In genomic region chr2:27323592-27324285, GRCh38 we compare ENCODE assay signal across 8 cellular contexts. TPM values are rescaled to one million over a fixed set of nuclear protein-coding genes. Genes with fewer than 3 reads are reported as not detected.
DNase-seq lines count a peak whose midpoint lies in the region; ATAC-seq and TF ChIP-seq lines count a peak whose summit lies in the region.

No MANE protein-coding gene starts in this region.

- no peak for ATAC-seq in activated T-cell treated with anti-CD3 and anti-CD28 coated beads, Interleukin-2, amount 50 U/mL, for 72 hours (replicated peaks in 1 of 2)
- no peak for ATAC-seq in GM18505 (IDR thresholded peaks at IDR 0.05; ENCODE audit: unreplicated experiment)

- peaks cover 18% of the 10 kb centered on the region for H3K4me1 ChIP-seq in suprapubic skin

- TF ChIP-seq POLR2A in suprapubic skin (IDR thresholded peaks at IDR 0.05) (no peak), GM18505 (IDR thresholded peaks at IDR 0.05; ENCODE audit: borderline replicate concordance, extremely low read depth, insufficient read depth, insufficient read length) (no peak)

- H3K4me3 ChIP-seq in suprapubic skin: peak overlapping the region; percentile 84

- H3K9me3 Mint-ChIP-seq in activated T-cell treated with anti-CD3 and anti-CD28 coated beads, Interleukin-2, amount 50 U/mL, for 72 hours: no peaks in the 10 kb centered on the region

- peaks cover 30% of the 10 kb centered on the region for H3K36me3 ChIP-seq in suprapubic skin

- peaks cover 23% of the 10 kb centered on the region for H3K4me1 Mint-ChIP-seq in activated T-cell treated with anti-CD3 and anti-CD28 coated beads, Interleukin-2, amount 50 U/mL, for 72 hours (ENCODE audit: low read depth)

- peak overlapping the region; percentile 97 for H3K27ac Mint-ChIP-seq in activated T-cell treated with anti-CD3 and anti-CD28 coated beads, Interleukin-2, amount 50 U/mL, for 72 hours

- no peaks in the 10 kb centered on the region for H3K9me3 ChIP-seq in suprapubic skin

- DNase-seq in activated T-cell treated with anti-CD3 and anti-CD28 coated beads, Interleukin-2, amount 50 U/mL, for 72 hours: no peak
- no peak for DNase-seq in activated T-cell treated with anti-CD3 and anti-CD28 coated beads, Interleukin-2, amount 50 U/mL, for 48 hours
- DNase-seq in amniotic epithelial cell (ENCODE audit: low read depth) (peak; percentile 24), suprapubic skin (ENCODE audit: low spot score in 2 of 2) (no peak), NAMALWA (ENCODE audit: low spot score) (no peak), HuH-7.5 (ENCODE audit: low spot score) (no peak)

- no peak for TF ChIP-seq EP300 in suprapubic skin (IDR thresholded peaks at IDR 0.05)

- 23% methylated on average over 5 of the region's 5 CpGs for WGBS in suprapubic skin

- H3K4me3 Mint-ChIP-seq in activated T-cell treated with anti-CD3 and anti-CD28 coated beads, Interleukin-2, amount 50 U/mL, for 72 hours: peak overlapping the region; percentile 95 to 99

- TF ChIP-seq CTCF in suprapubic skin (IDR thresholded peaks at IDR 0.05): no peak

- H3K27me3 Mint-ChIP-seq in activated T-cell treated with anti-CD3 and anti-CD28 coated beads, Interleukin-2, amount 50 U/mL, for 72 hours (ENCODE audit: low read depth): no peaks in the 10 kb centered on the region

- H3K36me3 Mint-ChIP-seq in activated T-cell treated with anti-CD3 and anti-CD28 coated beads, Interleukin-2, amount 50 U/mL, for 72 hours (ENCODE audit: insufficient read depth in 2 of 2): peaks cover 10 to 19% of the 10 kb centered on the region in 2 donors

- H3K27ac ChIP-seq in layer of hippocampus (ENCODE audit: low read depth, low read length): peak overlapping the region; percentile 94
- H3K27ac ChIP-seq in suprapubic skin: peak overlapping the region; percentile 90

- H3K27me3 ChIP-seq in layer of hippocampus (ENCODE audit: control insufficient read depth, insufficient read depth, low read length): no peaks in the 10 kb centered on the region
- H3K27me3 ChIP-seq in suprapubic skin: no peaks in the 10 kb centered on the region

RNA-seq across cellular contexts. Expression of gene MPV17, which starts 0.8 kb away (rescaled TPM):
- total RNA-seq in activated T-cell treated with anti-CD3 and anti-CD28 coated beads, Interleukin-2, amount 50 U/mL, for 72 hours: 10 to 100 TPM; 73.2 to 93.0 TPM
- total RNA-seq in suprapubic skin: 10 to 100 TPM; 51.8 to 87.5 (median 68.4) TPM

RNA-seq across cellular contexts. Expression of gene UCN, which starts 15.5 kb away (rescaled TPM):
- total RNA-seq in activated T-cell treated with anti-CD3 and anti-CD28 coated beads, Interleukin-2, amount 50 U/mL, for 72 hours: 1 to 10 TPM; 4.9 to 7.6 TPM
- 1 to 10 TPM in 2 of 4 donors, not detected in 2; 2.1 to 3.9 TPM for total RNA-seq in suprapubic skin

RNA-seq across cellular contexts. Expression of gene GTF3C2, which starts 32.8 kb away (rescaled TPM):
- total RNA-seq in activated T-cell treated with anti-CD3 and anti-CD28 coated beads, Interleukin-2, amount 50 U/mL, for 72 hours: 10 to 100 TPM; 56.6 to 58.7 TPM
- total RNA-seq in suprapubic skin: 100 to 1,000 TPM in 1 of 4 donors, 10 to 100 TPM in 3; 53.8 to 160 (median 75.9) TPM

RNA-seq across cellular contexts. Expression of gene TRIM54, which starts 41.5 kb away (rescaled TPM):
- total RNA-seq in activated T-cell treated with anti-CD3 and anti-CD28 coated beads, Interleukin-2, amount 50 U/mL, for 72 hours: under 1 TPM in 1 of 2 donors, not detected in 1; 0.36 TPM
- not detected for total RNA-seq in suprapubic skin

RNA-seq across cellular contexts. Expression of gene EIF2B4, which starts 46.4 kb away (rescaled TPM):
- total RNA-seq in activated T-cell treated with anti-CD3 and anti-CD28 coated beads, Interleukin-2, amount 50 U/mL, for 72 hours: 10 to 100 TPM; 30.0 to 42.7 TPM
- 10 to 100 TPM; 34.3 to 68.2 (median 48.5) TPM for total RNA-seq in suprapubic skin
